In genomic region chr12:131369094-131369845, GRCh38 we compare ENCODE assay signal across 20 cellular contexts.
"Had no signal": no experiment of that assay in that cellular context is flagged by ENCODE, and none has a peak within 500 bp of the region (broad histone marks: within the 10 kb centered on the region; RNA-seq: fewer than 3 reads in every experiment).

No MANE protein-coding gene starts in this region.

- H3K4me1 Mint-ChIP-seq: activated naive CD4-positive, alpha-beta T cell treated with anti-CD3 and anti-CD28 coated beads, Interleukin-2, amount 10 ng/mL, durations not matched to agents 7 days and 5 days; nephron; stimulated activated naive B cell treated with anti-CD40 and anti-IgM and Interleukin-4, amounts not matched to agents 10 μg/mL and 1 μg/mL and 100 μg/mL, for 72 hours; T-cell had no signal

- H3K27me3 Mint-ChIP-seq: activated naive CD4-positive, alpha-beta T cell treated with anti-CD3 and anti-CD28 coated beads, Interleukin-2, amount 10 ng/mL, durations not matched to agents 7 days and 5 days had no signal

- H3K9me3 Mint-ChIP-seq: activated naive CD4-positive, alpha-beta T cell treated with anti-CD3 and anti-CD28 coated beads, Interleukin-2, amount 10 ng/mL, durations not matched to agents 7 days and 5 days; activated T-cell treated with anti-CD3 and anti-CD28 coated beads, Interleukin-2, amount 50 U/mL, for 4 hours; stimulated activated naive B cell treated with anti-CD40 and anti-IgM and Interleukin-4, amounts not matched to agents 10 μg/mL and 1 μg/mL and 100 μg/mL, for 72 hours; T-cell had no signal

- ATAC-seq: activated T-cell treated with anti-CD3 and anti-CD28 coated beads, Interleukin-2, amount 50 U/mL, for 4 hours; foreskin keratinocyte; left lung; stimulated activated naive B cell treated with anti-CD40 and anti-IgM and Interleukin-4, amounts not matched to agents 10 μg/mL and 1 μg/mL and 100 μg/mL, for 72 hours; T-cell had no signal

- H3K4me1 ChIP-seq: foreskin keratinocyte, left lung, upper lobe of left lung had no signal

- H3K9me3 ChIP-seq: left lung, thoracic aorta, upper lobe of left lung had no signal

- H3K36me3 ChIP-seq: left lung, thoracic aorta, upper lobe of left lung, WERI-Rb-1 had no signal

- H3K27ac Mint-ChIP-seq: activated naive CD4-positive, alpha-beta T cell treated with anti-CD3 and anti-CD28 coated beads, Interleukin-2, amount 10 ng/mL, durations not matched to agents 7 days and 5 days; nephron; stimulated activated naive B cell treated with anti-CD40 and anti-IgM and Interleukin-4, amounts not matched to agents 10 μg/mL and 1 μg/mL and 100 μg/mL, for 72 hours; T-cell had no signal

- DNase-seq: activated naive CD4-positive, alpha-beta T cell treated with anti-CD3 and anti-CD28 coated beads, Interleukin-2, amount 10 ng/mL, durations not matched to agents 7 days and 5 days; activated T-cell treated with anti-CD3 and anti-CD28 coated beads, Interleukin-2, amount 50 U/mL, for 4 hours; amygdala; cerebellar nuclear complex; cortex of kidney; effector CD4-positive, alpha-beta T cell; foreskin keratinocyte; kidney; mammary epithelial cell; midbrain; occipital lobe; stimulated activated CD4-positive, alpha-beta T cell treated with anti-CD3 and anti-CD28 coated beads, Interleukin-2, amount 100 ng/mL, for 48 hours; stimulated activated CD8-positive, alpha-beta memory T cell treated with anti-CD3 and anti-CD28 coated beads, Interleukin-4, amount 100 ng/mL, for 48 hours; stimulated activated naive B cell treated with anti-CD40 and anti-IgM and Interleukin-4, amounts not matched to agents 10 μg/mL and 1 μg/mL and 100 μg/mL, for 72 hours; WERI-Rb-1 had no signal

- H3K36me3 Mint-ChIP-seq: activated naive CD4-positive, alpha-beta T cell treated with anti-CD3 and anti-CD28 coated beads, Interleukin-2, amount 10 ng/mL, durations not matched to agents 7 days and 5 days; stimulated activated naive B cell treated with anti-CD40 and anti-IgM and Interleukin-4, amounts not matched to agents 10 μg/mL and 1 μg/mL and 100 μg/mL, for 72 hours; T-cell had no signal

- H3K27ac ChIP-seq: foreskin keratinocyte, left lung, thoracic aorta, upper lobe of left lung, WERI-Rb-1 had no signal

- H3K27me3 ChIP-seq: foreskin keratinocyte, upper lobe of left lung had no signal

- H3K4me3 ChIP-seq: left lung, thoracic aorta, upper lobe of left lung had no signal

- H3K4me3 Mint-ChIP-seq: activated naive CD4-positive, alpha-beta T cell treated with anti-CD3 and anti-CD28 coated beads, Interleukin-2, amount 10 ng/mL, durations not matched to agents 7 days and 5 days; activated T-cell treated with anti-CD3 and anti-CD28 coated beads, Interleukin-2, amount 50 U/mL, for 4 hours; nephron; stimulated activated naive B cell treated with anti-CD40 and anti-IgM and Interleukin-4, amounts not matched to agents 10 μg/mL and 1 μg/mL and 100 μg/mL, for 72 hours; T-cell had no signal
